ENCODE assay signal across 21 cellular contexts in genomic region chr3:47908744-47909143, GRCh38.
"Had no signal": no experiment of that assay in that cellular context is flagged by ENCODE, and none has a peak within 500 bp of the region (broad histone marks: within the 10 kb centered on the region; RNA-seq: fewer than 3 reads in every experiment).

No MANE protein-coding gene starts in this region.

- FAIRE-seq: TTC549 had no signal

- H3K9me3 ChIP-seq: breast epithelium, mucosa of descending colon, stomach had no signal

- H3K4me3 ChIP-seq: breast epithelium, mucosa of descending colon, smooth muscle cell, stomach had no signal

- H3K4me1 ChIP-seq: breast epithelium had no signal

- H3K27ac ChIP-seq: breast epithelium, stomach had no signal

- H3K27me3 ChIP-seq: breast epithelium, stomach had no signal

- H3K27me3 Mint-ChIP-seq: activated B cell treated with CpG ODN at 0.5 μM for 24 hours; activated CD4-positive, alpha-beta memory T cell treated with anti-CD3 and anti-CD28 coated beads, Interleukin-2, amount 10 ng/mL, durations not matched to agents 7 days and 5 days; activated CD8-positive, alpha-beta memory T cell treated with anti-CD3 and anti-CD28 coated beads, Interleukin-2, amount 10 ng/mL, durations not matched to agents 7 days and 5 days; activated naive CD8-positive, alpha-beta T cell treated with anti-CD3 and anti-CD28 coated beads for 36 hours; dendritic cell treated with granulocyte-macrophage colony-stimulating factor and Interleukin-4, amounts not matched to agents 40 ng/mL and 50 ng/mL, for 4 days; naive thymus-derived CD4-positive, alpha-beta T cell had no signal

- H3K36me3 ChIP-seq: breast epithelium had no signal

- H3K4me1 Mint-ChIP-seq: activated B cell treated with CpG ODN at 0.5 μM for 24 hours; activated naive CD8-positive, alpha-beta T cell treated with anti-CD3 and anti-CD28 coated beads for 36 hours had no signal

- H3K9me3 Mint-ChIP-seq: activated B cell treated with CpG ODN at 0.5 μM for 24 hours; activated CD4-positive, alpha-beta memory T cell treated with anti-CD3 and anti-CD28 coated beads, Interleukin-2, amount 10 ng/mL, durations not matched to agents 7 days and 5 days; activated naive CD8-positive, alpha-beta T cell treated with anti-CD3 and anti-CD28 coated beads for 36 hours; dendritic cell treated with granulocyte-macrophage colony-stimulating factor and Interleukin-4, amounts not matched to agents 40 ng/mL and 50 ng/mL, for 4 days; naive thymus-derived CD4-positive, alpha-beta T cell; stimulated activated effector memory CD8-positive, alpha-beta T cell treated with anti-CD3 and anti-CD28 coated beads, Interleukin-12 subunit alpha, Interleukin-12 subunit beta, amount 100 ng/mL, for 72 hours had no signal

- H3K27ac Mint-ChIP-seq: activated B cell treated with CpG ODN at 0.5 μM for 24 hours; activated CD4-positive, alpha-beta memory T cell treated with anti-CD3 and anti-CD28 coated beads, Interleukin-2, amount 10 ng/mL, durations not matched to agents 7 days and 5 days; activated CD8-positive, alpha-beta memory T cell treated with anti-CD3 and anti-CD28 coated beads, Interleukin-2, amount 10 ng/mL, durations not matched to agents 7 days and 5 days; activated naive CD8-positive, alpha-beta T cell treated with anti-CD3 and anti-CD28 coated beads for 36 hours; dendritic cell treated with granulocyte-macrophage colony-stimulating factor and Interleukin-4, amounts not matched to agents 40 ng/mL and 50 ng/mL, for 4 days; naive thymus-derived CD4-positive, alpha-beta T cell; stimulated activated effector memory CD8-positive, alpha-beta T cell treated with anti-CD3 and anti-CD28 coated beads, Interleukin-12 subunit alpha, Interleukin-12 subunit beta, amount 100 ng/mL, for 72 hours had no signal

- ATAC-seq: activated CD8-positive, alpha-beta memory T cell treated with anti-CD3 and anti-CD28 coated beads, Interleukin-2, amount 10 ng/mL, durations not matched to agents 7 days and 5 days; mucosa of descending colon; naive thymus-derived CD4-positive, alpha-beta T cell; sciatic nerve; stimulated activated effector memory CD8-positive, alpha-beta T cell treated with anti-CD3 and anti-CD28 coated beads, Interleukin-12 subunit alpha, Interleukin-12 subunit beta, amount 100 ng/mL, for 72 hours had no signal

- H3K4me2 ChIP-seq: smooth muscle cell had no signal

- DNase-seq: activated B cell treated with CpG ODN at 0.5 μM for 24 hours; activated CD4-positive, alpha-beta memory T cell treated with anti-CD3 and anti-CD28 coated beads, Interleukin-2, amount 10 ng/mL, durations not matched to agents 7 days and 5 days; activated CD4-positive, alpha-beta T cell treated with anti-CD3 and anti-CD28 coated beads for 48 hours; activated CD8-positive, alpha-beta memory T cell treated with anti-CD3 and anti-CD28 coated beads, Interleukin-2, amount 10 ng/mL, durations not matched to agents 7 days and 5 days; activated naive CD8-positive, alpha-beta T cell treated with anti-CD3 and anti-CD28 coated beads for 36 hours; amniotic stem cell; cerebellar nuclear complex; effector CD8-positive, alpha-beta T cell; foreskin fibroblast; mesenchymal stem cell; mucosa of descending colon; naive thymus-derived CD4-positive, alpha-beta T cell; stimulated activated CD4-positive, alpha-beta T cell treated with anti-CD3 and anti-CD28 coated beads, Interleukin-4, amount 100 ng/mL, for 24 hours; stomach; trophoblast cell had no signal

- H3K4me3 Mint-ChIP-seq: activated B cell treated with CpG ODN at 0.5 μM for 24 hours; activated CD4-positive, alpha-beta memory T cell treated with anti-CD3 and anti-CD28 coated beads, Interleukin-2, amount 10 ng/mL, durations not matched to agents 7 days and 5 days; activated CD8-positive, alpha-beta memory T cell treated with anti-CD3 and anti-CD28 coated beads, Interleukin-2, amount 10 ng/mL, durations not matched to agents 7 days and 5 days; activated naive CD8-positive, alpha-beta T cell treated with anti-CD3 and anti-CD28 coated beads for 36 hours; dendritic cell treated with granulocyte-macrophage colony-stimulating factor and Interleukin-4, amounts not matched to agents 40 ng/mL and 50 ng/mL, for 4 days; naive thymus-derived CD4-positive, alpha-beta T cell; stimulated activated effector memory CD8-positive, alpha-beta T cell treated with anti-CD3 and anti-CD28 coated beads, Interleukin-12 subunit alpha, Interleukin-12 subunit beta, amount 100 ng/mL, for 72 hours had no signal
